In genomic region chr2:205464681-205465080, GRCh38 we compare ENCODE assay signal across 1 cellular context.
TF ChIP-seq lines count a peak whose summit lies in the region.

No MANE protein-coding gene starts in this region.

TF ChIP-seq in WTC11, 78 proteins besides CTCF, POLR2A, EP300 and RAD21 (continued from another document):
- TF ChIP-seq ZNF532 (CRISPR knock-in tag; IDR thresholded peaks at IDR 0.05; ENCODE audit: borderline replicate concordance) (no peak), HMGA2 (CRISPR knock-in tag; IDR thresholded peaks at IDR 0.05) (no peak), MXD4 (CRISPR knock-in tag; IDR thresholded peaks at IDR 0.05; ENCODE audit: borderline replicate concordance) (no peak), ZNF138 (CRISPR knock-in tag; conservative IDR thresholded peaks at IDR 0.05) (no peak), NFATC4 (CRISPR knock-in tag; IDR thresholded peaks at IDR 0.05) (no peak), ATF3 (CRISPR knock-in tag; conservative IDR thresholded peaks at IDR 0.05) (no peak), ARID4B (CRISPR knock-in tag; IDR thresholded peaks at IDR 0.05; ENCODE audit: borderline replicate concordance) (no peak), ZNF121 (CRISPR knock-in tag; IDR thresholded peaks at IDR 0.05) (no peak)
